ENCODE assay signal across 39 cellular contexts in the genomic region with DNA sequence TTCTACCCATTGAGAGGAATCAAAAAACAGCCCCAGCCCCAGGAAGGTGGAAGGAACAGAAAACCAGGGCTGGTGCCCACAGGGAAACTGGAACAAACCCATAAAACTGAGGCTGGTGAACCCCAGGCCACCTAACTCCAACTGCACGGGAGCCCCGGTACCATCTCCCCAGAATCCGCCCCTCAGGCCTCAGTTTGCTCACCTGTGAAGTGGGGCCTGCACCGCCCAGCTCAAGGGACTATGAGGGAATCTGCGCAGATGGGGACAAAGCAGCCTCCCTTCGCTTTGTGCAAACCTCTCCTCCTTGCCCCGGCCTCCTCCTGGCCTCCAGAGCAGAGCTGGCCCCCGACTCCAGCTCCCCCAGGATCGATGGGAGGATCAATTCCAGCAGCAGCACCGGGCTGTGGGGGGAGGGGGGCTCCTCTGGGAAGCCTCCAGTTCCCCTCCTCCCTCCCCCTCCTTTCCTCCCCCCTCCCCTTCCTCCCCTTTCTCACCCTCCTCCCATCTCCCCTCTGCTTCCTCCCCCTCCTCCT. TPM values are rescaled to one million over a fixed set of nuclear protein-coding genes. Genes with fewer than 3 reads are reported as not detected.
"Had no signal": no experiment of that assay in that cellular context is flagged by ENCODE, and none has a peak within 500 bp of the region (broad histone marks: within the 10 kb centered on the region; RNA-seq: fewer than 3 reads in every experiment).

No MANE protein-coding gene starts in this region.

- H3K36me3 ChIP-seq: ascending aorta, cardiac muscle cell had no signal

- H3K27ac ChIP-seq: ascending aorta, cardiac muscle cell, VCaP had no signal

- H3K36me3 Mint-ChIP-seq: activated CD8-positive, alpha-beta memory T cell treated with anti-CD3 and anti-CD28 coated beads, Interleukin-2, amount 10 ng/mL, durations not matched to agents 7 days and 5 days; activated naive CD4-positive, alpha-beta T cell treated with anti-CD3 and anti-CD28 coated beads, Interleukin-2, amount 10 ng/mL, durations not matched to agents 7 days and 5 days; activated naive CD4-positive, alpha-beta T cell treated with anti-CD3 and anti-CD28 coated beads, Interleukin-2, amount 50 U/mL, for 24 hours; activated naive CD8-positive, alpha-beta T cell treated with anti-CD3 and anti-CD28 coated beads, Interleukin-2, amount 10 ng/mL, durations not matched to agents 7 days and 5 days; brain had no signal

- H3K9me3 Mint-ChIP-seq: activated CD4-positive, alpha-beta memory T cell treated with anti-CD3 and anti-CD28 coated beads, Interleukin-2, amount 10 ng/mL, durations not matched to agents 7 days and 5 days; activated CD4-positive, alpha-beta T cell treated with anti-CD3 and anti-CD28 coated beads, Interleukin-2, amount 10 ng/mL, durations not matched to agents 7 days and 5 days; activated naive CD4-positive, alpha-beta T cell treated with anti-CD3 and anti-CD28 coated beads, Interleukin-2, amount 10 ng/mL, durations not matched to agents 7 days and 5 days; activated naive CD4-positive, alpha-beta T cell treated with anti-CD3 and anti-CD28 coated beads, Interleukin-2, amount 50 U/mL, for 24 hours; activated naive CD8-positive, alpha-beta T cell treated with anti-CD3 and anti-CD28 coated beads, Interleukin-2, amount 10 ng/mL, durations not matched to agents 7 days and 5 days; activated naive CD8-positive, alpha-beta T cell treated with anti-CD3 and anti-CD28 coated beads, Interleukin-2, amount 50 U/mL, for 24 hours; activated T-cell treated with anti-CD3 and anti-CD28 coated beads, Interleukin-2, amount 50 U/mL, for 24 hours; activated T-helper 2 cell treated with anti-CD3 and anti-CD28 coated beads, Interferon-gamma antibody, Interleukin-2, Interleukin-4, amounts not matched to agents 10 μg/mL and 5 μg/mL and 100 μg/mL, durations not matched to agents 14 hours and 24 hours and 36 hours; central memory CD8-positive, alpha-beta T cell; T-helper 1 cell treated with Interleukin-12 subunit alpha and Interleukin-12 subunit beta and Interleukin-4 antibody, amounts not matched to agents 30 μg/mL and 1 μg/mL, for 36 hours; T-helper 2 cell treated with Interferon-gamma antibody and Interleukin-4, amounts not matched to agents 5 μg/mL and 100 μg/mL, for 36 hours had no signal

- H3K9me3 ChIP-seq: ascending aorta had no signal

- FAIRE-seq: bronchial epithelial cell, TTC549 had no signal

- H3K4me3 ChIP-seq: ascending aorta, cardiac muscle cell had no signal

- H3K27ac Mint-ChIP-seq: activated CD4-positive, alpha-beta memory T cell treated with anti-CD3 and anti-CD28 coated beads, Interleukin-2, amount 10 ng/mL, durations not matched to agents 7 days and 5 days; activated CD4-positive, alpha-beta T cell treated with anti-CD3 and anti-CD28 coated beads for 36 hours; activated CD4-positive, alpha-beta T cell treated with anti-CD3 and anti-CD28 coated beads, Interleukin-2, amount 10 ng/mL, durations not matched to agents 7 days and 5 days; activated CD8-positive, alpha-beta memory T cell treated with anti-CD3 and anti-CD28 coated beads, Interleukin-2, amount 10 ng/mL, durations not matched to agents 7 days and 5 days; activated CD8-positive, alpha-beta T cell treated with anti-CD3 and anti-CD28 coated beads, Interleukin-2, amount 10 ng/mL, durations not matched to agents 7 days and 5 days; activated naive CD4-positive, alpha-beta T cell treated with anti-CD3 and anti-CD28 coated beads, Interleukin-2, amount 10 ng/mL, durations not matched to agents 7 days and 5 days; activated naive CD4-positive, alpha-beta T cell treated with anti-CD3 and anti-CD28 coated beads, Interleukin-2, amount 50 U/mL, for 24 hours; activated naive CD8-positive, alpha-beta T cell; activated naive CD8-positive, alpha-beta T cell treated with anti-CD3 and anti-CD28 coated beads, Interleukin-2, amount 10 ng/mL, durations not matched to agents 7 days and 5 days; activated naive CD8-positive, alpha-beta T cell treated with anti-CD3 and anti-CD28 coated beads, Interleukin-2, amount 50 U/mL, for 24 hours; activated T-cell treated with anti-CD3 and anti-CD28 coated beads, Interleukin-2, amount 50 U/mL, for 24 hours; activated T-helper 2 cell treated with anti-CD3 and anti-CD28 coated beads, Interferon-gamma antibody, Interleukin-2, Interleukin-4, amounts not matched to agents 10 μg/mL and 5 μg/mL and 100 μg/mL, durations not matched to agents 14 hours and 24 hours and 36 hours; brain; T-helper 1 cell treated with Interleukin-12 subunit alpha and Interleukin-12 subunit beta and Interleukin-4 antibody, amounts not matched to agents 30 μg/mL and 1 μg/mL, for 36 hours; T-helper 2 cell treated with Interferon-gamma antibody and Interleukin-4, amounts not matched to agents 5 μg/mL and 100 μg/mL, for 36 hours had no signal

- H3K4me3 Mint-ChIP-seq: activated CD4-positive, alpha-beta memory T cell treated with anti-CD3 and anti-CD28 coated beads, Interleukin-2, amount 10 ng/mL, durations not matched to agents 7 days and 5 days; activated CD4-positive, alpha-beta T cell treated with anti-CD3 and anti-CD28 coated beads for 36 hours; activated CD4-positive, alpha-beta T cell treated with anti-CD3 and anti-CD28 coated beads, Interleukin-2, amount 10 ng/mL, durations not matched to agents 7 days and 5 days; activated CD8-positive, alpha-beta memory T cell treated with anti-CD3 and anti-CD28 coated beads, Interleukin-2, amount 10 ng/mL, durations not matched to agents 7 days and 5 days; activated CD8-positive, alpha-beta T cell treated with anti-CD3 and anti-CD28 coated beads, Interleukin-2, amount 10 ng/mL, durations not matched to agents 7 days and 5 days; activated naive CD4-positive, alpha-beta T cell treated with anti-CD3 and anti-CD28 coated beads, Interleukin-2, amount 10 ng/mL, durations not matched to agents 7 days and 5 days; activated naive CD4-positive, alpha-beta T cell treated with anti-CD3 and anti-CD28 coated beads, Interleukin-2, amount 50 U/mL, for 24 hours; activated naive CD8-positive, alpha-beta T cell; activated naive CD8-positive, alpha-beta T cell treated with anti-CD3 and anti-CD28 coated beads, Interleukin-2, amount 10 ng/mL, durations not matched to agents 7 days and 5 days; activated naive CD8-positive, alpha-beta T cell treated with anti-CD3 and anti-CD28 coated beads, Interleukin-2, amount 50 U/mL, for 24 hours; activated T-cell treated with anti-CD3 and anti-CD28 coated beads, Interleukin-2, amount 50 U/mL, for 24 hours; brain; central memory CD8-positive, alpha-beta T cell; T-helper 1 cell treated with Interleukin-12 subunit alpha and Interleukin-12 subunit beta and Interleukin-4 antibody, amounts not matched to agents 30 μg/mL and 1 μg/mL, for 36 hours; T-helper 2 cell treated with Interferon-gamma antibody and Interleukin-4, amounts not matched to agents 5 μg/mL and 100 μg/mL, for 36 hours had no signal

- ATAC-seq: activated CD4-positive, alpha-beta T cell treated with anti-CD3 and anti-CD28 coated beads for 36 hours; activated CD4-positive, CD25-positive, alpha-beta regulatory T cell treated with anti-CD3 and anti-CD28 coated beads, Interleukin-2, amount 50 U/mL, for 24 hours; activated CD8-positive, alpha-beta memory T cell treated with anti-CD3 and anti-CD28 coated beads, Interleukin-2, amount 10 ng/mL, durations not matched to agents 7 days and 5 days; activated CD8-positive, alpha-beta T cell treated with anti-CD3 and anti-CD28 coated beads, Interleukin-2, amount 10 ng/mL, durations not matched to agents 7 days and 5 days; activated naive CD8-positive, alpha-beta T cell treated with anti-CD3 and anti-CD28 coated beads, Interleukin-2, amount 50 U/mL, for 24 hours had no signal

- DNase-seq: activated CD4-positive, alpha-beta memory T cell treated with anti-CD3 and anti-CD28 coated beads, Interleukin-2, amount 10 ng/mL, durations not matched to agents 7 days and 5 days; activated CD4-positive, alpha-beta T cell treated with anti-CD3 and anti-CD28 coated beads for 1 hour; activated CD4-positive, alpha-beta T cell treated with anti-CD3 and anti-CD28 coated beads for 36 hours; activated CD4-positive, alpha-beta T cell treated with anti-CD3 and anti-CD28 coated beads for 48 hours; activated CD4-positive, alpha-beta T cell treated with anti-CD3 and anti-CD28 coated beads, Interleukin-2, amount 10 ng/mL, durations not matched to agents 7 days and 5 days; activated CD4-positive, alpha-beta T cell treated with anti-CD3 and anti-CD28 coated beads, Interleukin-2, amount 50 U/mL, for 48 hours; activated CD4-positive, CD25-positive, alpha-beta regulatory T cell; activated CD8-positive, alpha-beta memory T cell treated with anti-CD3 and anti-CD28 coated beads for 24 hours; activated CD8-positive, alpha-beta memory T cell treated with anti-CD3 and anti-CD28 coated beads, Interleukin-2, amount 10 ng/mL, durations not matched to agents 7 days and 5 days; activated CD8-positive, alpha-beta memory T cell treated with anti-CD3 and anti-CD28 coated beads, Interleukin-2, amount 50 U/mL, for 48 hours; activated CD8-positive, alpha-beta T cell treated with anti-CD3 and anti-CD28 coated beads, Interleukin-2, amount 10 ng/mL, durations not matched to agents 7 days and 5 days; activated effector memory CD4-positive, alpha-beta T cell treated with Interleukin-2 at 50 U/mL for 16 hours; activated gamma-delta T cell; activated naive CD4-positive, alpha-beta T cell treated with anti-CD3 and anti-CD28 coated beads, Interleukin-2, amount 10 ng/mL, durations not matched to agents 7 days and 5 days; activated naive CD4-positive, alpha-beta T cell treated with Interleukin-2 at 50 U/mL for 16 hours; activated naive CD8-positive, alpha-beta T cell treated with anti-CD3 and anti-CD28 coated beads, Interleukin-2, amount 10 ng/mL, durations not matched to agents 7 days and 5 days; activated naive CD8-positive, alpha-beta T cell treated with anti-CD3 and anti-CD28 coated beads, Interleukin-2, amount 50 U/mL, for 24 hours; activated T-cell treated with anti-CD3 and anti-CD28 coated beads, Interleukin-2, amount 50 U/mL, for 24 hours; activated T-cell treated with anti-CD3 and anti-CD28 coated beads, Interleukin-2, amount 50 U/mL, for 48 hours; amygdala; anterior cingulate cortex; cerebellar nuclear complex; T-helper 2 cell; T-helper 9 cell had no signal

RNA-seq across cellular contexts. Expression of gene ONECUT3, which starts 9.1 kb away (rescaled TPM):
- total RNA-seq: activated CD4-positive, alpha-beta memory T cell treated with anti-CD3 and anti-CD28 coated beads, Interleukin-2, amount 10 ng/mL, durations not matched to agents 7 days and 5 days; activated CD4-positive, alpha-beta T cell treated with anti-CD3 and anti-CD28 coated beads for 36 hours; activated CD4-positive, alpha-beta T cell treated with anti-CD3 and anti-CD28 coated beads, Interleukin-2, amount 10 ng/mL, durations not matched to agents 7 days and 5 days; activated CD8-positive, alpha-beta memory T cell treated with anti-CD3 and anti-CD28 coated beads, Interleukin-2, amount 10 ng/mL, durations not matched to agents 7 days and 5 days; activated CD8-positive, alpha-beta T cell treated with anti-CD3 and anti-CD28 coated beads, Interleukin-2, amount 10 ng/mL, durations not matched to agents 7 days and 5 days; activated naive CD8-positive, alpha-beta T cell treated with anti-CD3 and anti-CD28 coated beads, Interleukin-2, amount 10 ng/mL, durations not matched to agents 7 days and 5 days; activated T-helper 2 cell treated with anti-CD3 and anti-CD28 coated beads, Interferon-gamma antibody, Interleukin-2, Interleukin-4, amounts not matched to agents 10 μg/mL and 5 μg/mL and 100 μg/mL, durations not matched to agents 14 hours and 24 hours and 36 hours; ascending aorta; cardiac muscle cell; chondrocyte had no signal
- polyA plus RNA-seq: adipose tissue, cardiac muscle cell had no signal
